31 cellular contexts compared by ENCODE assay signal in the genomic region with DNA sequence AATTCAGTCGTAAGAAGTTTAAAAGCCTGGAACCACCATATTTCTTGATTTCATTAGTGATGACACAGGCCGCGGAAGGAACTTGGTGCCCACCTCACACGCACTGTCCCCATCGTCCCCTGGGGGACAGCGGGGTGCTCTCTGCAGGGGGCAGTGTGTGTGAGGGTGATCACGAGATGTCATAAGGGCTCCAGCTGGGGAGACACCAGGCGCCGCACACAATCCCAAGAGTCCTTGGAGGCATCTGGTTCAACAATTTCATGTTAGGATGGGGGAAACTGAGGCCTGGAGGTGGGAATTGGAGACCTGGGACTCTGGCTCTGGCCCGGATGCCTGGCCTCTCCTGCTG.
"Had no signal": no experiment of that assay in that cellular context is flagged by ENCODE, and none has a peak within 500 bp of the region (broad histone marks: within the 10 kb centered on the region; RNA-seq: fewer than 3 reads in every experiment).

No MANE protein-coding gene starts in this region.

- ATAC-seq: activated CD4-positive, alpha-beta T cell treated with anti-CD3 and anti-CD28 coated beads for 36 hours; activated CD8-positive, alpha-beta memory T cell treated with anti-CD3 and anti-CD28 coated beads, Interleukin-2, amount 10 ng/mL, durations not matched to agents 7 days and 5 days; activated CD8-positive, alpha-beta T cell treated with anti-CD3 and anti-CD28 coated beads, Interleukin-2, amount 10 ng/mL, durations not matched to agents 7 days and 5 days; esophagus mucosa; T-helper 17 cell had no signal

- DNase-seq: activated CD4-positive, alpha-beta memory T cell treated with anti-CD3 and anti-CD28 coated beads for 36 hours; activated CD4-positive, alpha-beta T cell treated with anti-CD3 and anti-CD28 coated beads for 36 hours; activated CD4-positive, alpha-beta T cell treated with anti-CD3 and anti-CD28 coated beads, Interleukin-2, amount 10 ng/mL, durations not matched to agents 24 days and 14 days; activated CD4-positive, CD25-positive, alpha-beta regulatory T cell; activated CD4-positive, CD25-positive, alpha-beta regulatory T cell treated with anti-CD3 and anti-CD28 coated beads, Interleukin-2, amount 50 U/mL, for 72 hours; activated CD8-positive, alpha-beta memory T cell treated with anti-CD3 and anti-CD28 coated beads, Interleukin-2, amount 10 ng/mL, durations not matched to agents 7 days and 5 days; activated CD8-positive, alpha-beta memory T cell treated with anti-CD3 and anti-CD28 coated beads, Interleukin-2, amount 50 U/mL, for 4 hours; activated CD8-positive, alpha-beta T cell treated with anti-CD3 and anti-CD28 coated beads, Interleukin-2, amount 10 ng/mL, durations not matched to agents 7 days and 5 days; activated gamma-delta T cell; activated naive CD4-positive, alpha-beta T cell; activated naive CD4-positive, alpha-beta T cell treated with anti-CD3 and anti-CD28 coated beads, Interleukin-2, amount 50 U/mL, for 16 hours; activated T-cell treated with anti-CD3 and anti-CD28 coated beads, Interleukin-2, amount 50 U/mL, for 1 hour; activated T-cell treated with anti-CD3 and anti-CD28 coated beads, Interleukin-2, amount 50 U/mL, for 48 hours; amniotic stem cell; anterior cingulate cortex; brain microvascular endothelial cell; dorsolateral prefrontal cortex; effector memory CD4-positive, alpha-beta T cell; endodermal cell; head of caudate nucleus; T-helper 1 cell; T-helper 17 cell; T1000; WERI-Rb-1 had no signal

- H3K4me1 Mint-ChIP-seq: endodermal cell had no signal

- H3K36me3 Mint-ChIP-seq: activated CD4-positive, alpha-beta memory T cell treated with anti-CD3 and anti-CD28 coated beads for 36 hours; activated CD8-positive, alpha-beta memory T cell treated with anti-CD3 and anti-CD28 coated beads, Interleukin-2, amount 10 ng/mL, durations not matched to agents 7 days and 5 days; activated naive CD8-positive, alpha-beta T cell had no signal

- H3K9me3 Mint-ChIP-seq: activated CD4-positive, alpha-beta memory T cell treated with anti-CD3 and anti-CD28 coated beads for 36 hours; activated CD4-positive, alpha-beta T cell treated with anti-CD3 and anti-CD28 coated beads, Interleukin-2, amount 10 ng/mL, durations not matched to agents 24 days and 14 days; activated T-helper 1 cell treated with anti-CD3 and anti-CD28 coated beads, Interleukin-12 subunit alpha, Interleukin-12 subunit beta, Interleukin-2, Interleukin-4 antibody, amounts not matched to agents 30 ng/mL and 10 ng/mL and 1 ng/mL, durations not matched to agents 14 hours and 24 hours and 36 hours; central memory CD8-positive, alpha-beta T cell; dendritic cell treated with granulocyte-macrophage colony-stimulating factor and Interleukin-4, amounts not matched to agents 40 ng/mL and 50 ng/mL, for 4 days; endodermal cell; T-helper 2 cell treated with Interferon-gamma antibody and Interleukin-4, amounts not matched to agents 5 μg/mL and 100 μg/mL, for 36 hours had no signal

- H3K27ac Mint-ChIP-seq: activated CD4-positive, alpha-beta memory T cell treated with anti-CD3 and anti-CD28 coated beads for 36 hours; activated CD4-positive, alpha-beta T cell treated with anti-CD3 and anti-CD28 coated beads for 36 hours; activated CD4-positive, alpha-beta T cell treated with anti-CD3 and anti-CD28 coated beads, Interleukin-2, amount 10 ng/mL, durations not matched to agents 24 days and 14 days; activated CD8-positive, alpha-beta memory T cell treated with anti-CD3 and anti-CD28 coated beads, Interleukin-2, amount 10 ng/mL, durations not matched to agents 7 days and 5 days; activated CD8-positive, alpha-beta T cell treated with anti-CD3 and anti-CD28 coated beads, Interleukin-2, amount 10 ng/mL, durations not matched to agents 7 days and 5 days; activated naive CD8-positive, alpha-beta T cell; activated T-helper 1 cell treated with anti-CD3 and anti-CD28 coated beads, Interleukin-12 subunit alpha, Interleukin-12 subunit beta, Interleukin-2, Interleukin-4 antibody, amounts not matched to agents 30 ng/mL and 10 ng/mL and 1 ng/mL, durations not matched to agents 14 hours and 24 hours and 36 hours; dendritic cell treated with granulocyte-macrophage colony-stimulating factor and Interleukin-4, amounts not matched to agents 40 ng/mL and 50 ng/mL, for 4 days; endodermal cell; T-helper 17 cell; T-helper 2 cell treated with Interferon-gamma antibody and Interleukin-4, amounts not matched to agents 5 μg/mL and 100 μg/mL, for 36 hours had no signal

- H3K4me3 Mint-ChIP-seq: activated CD4-positive, alpha-beta memory T cell treated with anti-CD3 and anti-CD28 coated beads for 36 hours; activated CD4-positive, alpha-beta T cell treated with anti-CD3 and anti-CD28 coated beads for 36 hours; activated CD4-positive, alpha-beta T cell treated with anti-CD3 and anti-CD28 coated beads, Interleukin-2, amount 10 ng/mL, durations not matched to agents 24 days and 14 days; activated CD8-positive, alpha-beta memory T cell treated with anti-CD3 and anti-CD28 coated beads, Interleukin-2, amount 10 ng/mL, durations not matched to agents 7 days and 5 days; activated CD8-positive, alpha-beta T cell treated with anti-CD3 and anti-CD28 coated beads, Interleukin-2, amount 10 ng/mL, durations not matched to agents 7 days and 5 days; activated naive CD8-positive, alpha-beta T cell; activated T-helper 1 cell treated with anti-CD3 and anti-CD28 coated beads, Interleukin-12 subunit alpha, Interleukin-12 subunit beta, Interleukin-2, Interleukin-4 antibody, amounts not matched to agents 30 ng/mL and 10 ng/mL and 1 ng/mL, durations not matched to agents 14 hours and 24 hours and 36 hours; central memory CD8-positive, alpha-beta T cell; dendritic cell treated with granulocyte-macrophage colony-stimulating factor and Interleukin-4, amounts not matched to agents 40 ng/mL and 50 ng/mL, for 4 days; endodermal cell; T-helper 17 cell; T-helper 2 cell treated with Interferon-gamma antibody and Interleukin-4, amounts not matched to agents 5 μg/mL and 100 μg/mL, for 36 hours had no signal

- H3K27ac ChIP-seq: brain microvascular endothelial cell, coronary artery, dorsolateral prefrontal cortex, WERI-Rb-1 had no signal

- H3K36me3 ChIP-seq: brain microvascular endothelial cell had no signal

- H3K4me3 ChIP-seq: coronary artery, dorsolateral prefrontal cortex had no signal

- H3K27me3 Mint-ChIP-seq: activated CD4-positive, alpha-beta T cell treated with anti-CD3 and anti-CD28 coated beads for 36 hours; activated naive CD8-positive, alpha-beta T cell had no signal
